ENCODE assay signal across 18 cellular contexts in the genomic region with DNA sequence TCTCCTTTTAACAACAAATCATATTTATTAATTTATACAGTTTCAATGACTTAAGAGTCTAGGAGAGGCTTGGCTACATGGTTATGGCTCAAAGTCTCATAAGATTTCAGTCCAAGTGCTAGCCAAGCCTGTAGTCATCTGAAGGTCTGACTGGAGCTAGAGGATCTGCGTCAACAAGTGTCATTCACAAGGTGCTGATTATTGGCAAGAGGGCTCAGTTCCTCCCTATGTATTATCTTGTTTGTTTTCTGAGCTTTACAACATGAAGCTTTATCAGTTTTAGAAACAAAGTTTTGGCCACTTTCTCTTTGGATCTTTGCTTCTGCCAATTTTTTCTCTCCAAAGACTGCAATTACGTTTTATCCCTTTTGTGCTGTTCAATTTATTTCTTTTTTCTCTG.
DNase-seq lines count a peak whose midpoint lies in the region; ATAC-seq and TF ChIP-seq lines count a peak whose summit lies in the region.
"Had no signal": no experiment of that assay in that cellular context is flagged by ENCODE, and none has a peak within 500 bp of the region (broad histone marks: within the 10 kb centered on the region; RNA-seq: fewer than 3 reads in every experiment).

No MANE protein-coding gene starts in this region.

- CTCF ChIA-PET in HEK293 (lab: Yijun Ruan, JAX) = interaction anchor here (0.6 to 0.9 kb wide), 3 partner anchors 49 to 559 kb away, joined by 3 read pairs; no protein-coding TSS in a partner anchor

- H3K27me3 ChIP-seq in endodermal cell (ENCODE audit: control insufficient read depth, insufficient read depth, low read length, poor library complexity, severe bottlenecking) = no peaks in the 10 kb centered on the region
- H3K27me3 ChIP-seq: SJSA1 had no signal

- no peaks in the 10 kb centered on the region for H3K9me3 Mint-ChIP-seq in endodermal cell

- no peak overlapping the region for H3K9ac ChIP-seq in endodermal cell (ENCODE audit: extremely low read depth, low read length, poor library complexity, severe bottlenecking)

- POLR2A ChIA-PET in HEK293 (lab: Yijun Ruan, JAX) = no interaction called here

- H3K9me3 ChIP-seq in HEK293 (ENCODE audit: control insufficient read depth, insufficient read depth, low read depth, low read length) = no peaks in the 10 kb centered on the region
- no peaks in the 10 kb centered on the region for H3K9me3 ChIP-seq in endodermal cell (ENCODE audit: control insufficient read depth, low read length)
- H3K9me3 ChIP-seq: HAP-1, SJSA1 had no signal

- TF ChIP-seq CTCF in HEK293 (tag by site-specific recombination; IDR thresholded peaks at IDR 0.05) = no peak
- no peak for TF ChIP-seq CTCF in endodermal cell (conservative IDR thresholded peaks at IDR 0.05)

- H3K4me1 Mint-ChIP-seq in endodermal cell = peaks cover 9% of the 10 kb centered on the region

- H3K4me3 ChIP-seq in HEK293 (ENCODE audit: low read depth, low read length) (no peak overlapping the region), endodermal cell (ENCODE audit: low read length) (peak overlapping the region; percentile 10)
- H3K4me3 ChIP-seq: HAP-1, SJSA1 had no signal

- H3K36me3 ChIP-seq in HEK293 (ENCODE audit: control insufficient read depth in 2 of 2, insufficient read depth in 1 of 2, low read length in 2 of 2) = peaks cover 0 to 17% of the 10 kb centered on the region in 2 experiments; a peak in 2 of 3 replicates
- peaks cover 7% of the 10 kb centered on the region for H3K36me3 ChIP-seq in endodermal cell (ENCODE audit: control insufficient read depth, insufficient read depth, low read length)
- H3K36me3 ChIP-seq: HAP-1 had no signal

- H3K36me3 Mint-ChIP-seq in endodermal cell (ENCODE audit: low read depth) = peaks cover 5% of the 10 kb centered on the region

- DNase-seq in NCI-H460 (ENCODE audit: extremely low read depth, low read depth) (peak; percentile 4), endodermal cell (no peak), pons (ENCODE audit: low spot score) (peak; percentile 24)
- DNase-seq in activated CD4-positive, alpha-beta T cell treated with anti-CD3 and anti-CD28 coated beads, Interleukin-2, amount 50 U/mL, for 4 hours = no peak
- DNase-seq: Calu3; DMS53; NCI-H1436; NCI-H2029; NCI-H2171; NCI-H446; NK-92 treated with Interleukin-12 subunit alpha and Interleukin-12 subunit beta, amount 100 ng/mL, for 24 hours had no signal

- H3K4me3 Mint-ChIP-seq in endodermal cell = no peak overlapping the region

- WGBS in endodermal cell (ENCODE audit: insufficient coverage in 1 of 2, insufficient read length in 1 of 2), 2 experiments = 84% methylated on average over 2 of the region's 2 CpGs; no CpG with 5 or more reads in 1 of the 2 experiments

- no peaks in the 10 kb centered on the region for H3K27me3 Mint-ChIP-seq in endodermal cell (ENCODE audit: insufficient read depth)

- ATAC-seq in GM19023 (IDR thresholded peaks at IDR 0.05; ENCODE audit: unreplicated experiment) (no peak), HG03520 (IDR thresholded peaks at IDR 0.05; ENCODE audit: unreplicated experiment) (no peak)

- H3K4me1 ChIP-seq in HEK293 (ENCODE audit: control insufficient read depth, insufficient read depth, low read length) (no peaks in the 10 kb centered on the region), endodermal cell (ENCODE audit: control insufficient read depth, insufficient read depth, low read length) (peaks cover 3% of the 10 kb centered on the region)
- H3K4me1 ChIP-seq: SJSA1 had no signal

- H3K27ac ChIP-seq in HEK293 (ENCODE audit: extremely low read depth, low read depth, low read length) = no peak overlapping the region
- no peak overlapping the region for H3K27ac ChIP-seq in endodermal cell (ENCODE audit: low read depth, low read length)
- H3K27ac ChIP-seq: HL-60, RWPE1, SJSA1 had no signal

- peak overlapping the region; percentile 7 for H3K27ac Mint-ChIP-seq in endodermal cell

TF ChIP-seq in HEK293, 187 proteins besides CTCF, POLR2A, EP300 and RAD21:
- peak; percentile 73 for TF ChIP-seq SCRT2 (tag by site-specific recombination; IDR thresholded peaks at IDR 0.05)
- TF ChIP-seq, protein P1, sequence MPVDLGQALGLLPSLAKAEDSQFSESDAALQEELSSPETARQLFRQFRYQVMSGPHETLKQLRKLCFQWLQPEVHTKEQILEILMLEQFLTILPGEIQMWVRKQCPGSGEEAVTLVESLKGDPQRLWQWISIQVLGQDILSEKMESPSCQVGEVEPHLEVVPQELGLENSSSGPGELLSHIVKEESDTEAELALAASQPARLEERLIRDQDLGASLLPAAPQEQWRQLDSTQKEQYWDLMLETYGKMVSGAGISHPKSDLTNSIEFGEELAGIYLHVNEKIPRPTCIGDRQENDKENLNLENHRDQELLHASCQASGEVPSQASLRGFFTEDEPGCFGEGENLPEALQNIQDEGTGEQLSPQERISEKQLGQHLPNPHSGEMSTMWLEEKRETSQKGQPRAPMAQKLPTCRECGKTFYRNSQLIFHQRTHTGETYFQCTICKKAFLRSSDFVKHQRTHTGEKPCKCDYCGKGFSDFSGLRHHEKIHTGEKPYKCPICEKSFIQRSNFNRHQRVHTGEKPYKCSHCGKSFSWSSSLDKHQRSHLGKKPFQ (tag by site-specific recombination; IDR thresholded peaks at IDR 0.05) = no peak

Comparison
In these comparisons a context has a peak if more than half of its experiments do, and no peak if none do; other contexts are left out.
1. DNase-seq: peak in NCI-H460 (single experiment) and pons (single experiment); none in endodermal cell (single experiment) and activated CD4-positive, alpha-beta T cell treated with anti-CD3 and anti-CD28 coated beads, Interleukin-2, amount 50 U/mL, for 4 hours (0 of 2).